24 cellular contexts compared by ENCODE assay signal in the genomic region with DNA sequence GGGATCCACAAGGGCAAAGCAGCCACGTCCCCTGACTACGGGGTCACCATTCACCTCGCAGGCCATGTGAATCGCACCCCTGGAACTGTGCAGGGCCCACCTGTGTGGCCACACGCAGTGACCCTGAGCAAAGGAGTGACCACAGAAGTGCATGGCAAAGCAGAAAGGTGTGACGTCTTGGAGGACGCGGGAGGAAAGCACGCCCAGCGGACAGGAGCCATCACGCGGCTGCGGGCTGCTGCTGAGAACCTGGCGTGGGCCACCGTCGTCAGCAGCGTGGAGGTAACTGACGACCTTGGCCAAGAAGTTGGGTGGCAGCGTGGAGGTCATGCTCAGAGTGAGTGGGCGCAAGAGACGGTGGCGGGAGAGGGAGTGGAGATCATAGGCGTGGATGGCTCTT.
"Had no signal": no experiment of that assay in that cellular context is flagged by ENCODE, and none has a peak within 500 bp of the region (broad histone marks: within the 10 kb centered on the region; RNA-seq: fewer than 3 reads in every experiment).

No MANE protein-coding gene starts in this region.

- H3K4me1 ChIP-seq: colonic mucosa, esophagus squamous epithelium, foreskin keratinocyte, gastroesophageal sphincter, heart left ventricle, left lung, lower lobe of right lung had no signal

- H3K27ac ChIP-seq: colonic mucosa, epithelial cell of prostate, esophagus squamous epithelium, foreskin keratinocyte, gastroesophageal sphincter, heart left ventricle, left lung, lower lobe of right lung had no signal

- ATAC-seq: effector memory CD8-positive, alpha-beta T cell; esophagus mucosa; foreskin keratinocyte; gastroesophageal sphincter; heart left ventricle; left cardiac atrium; left lung; left ventricle myocardium superior; lower lobe of right lung had no signal

- H3K4me3 ChIP-seq: colonic mucosa, esophagus squamous epithelium, gastroesophageal sphincter, heart left ventricle, left lung, lower lobe of right lung had no signal

- H3K9me3 Mint-ChIP-seq: dendritic cell treated with granulocyte-macrophage colony-stimulating factor and Interleukin-4, amounts not matched to agents 40 ng/mL and 50 ng/mL, for 4 days had no signal

- H3K27ac Mint-ChIP-seq: dendritic cell treated with granulocyte-macrophage colony-stimulating factor and Interleukin-4, amounts not matched to agents 40 ng/mL and 50 ng/mL, for 4 days; effector memory CD8-positive, alpha-beta T cell; endodermal cell had no signal

- H3K27me3 ChIP-seq: colonic mucosa, foreskin keratinocyte had no signal

- H3K36me3 ChIP-seq: colonic mucosa, esophagus squamous epithelium, gastroesophageal sphincter, heart left ventricle, left lung, lower lobe of right lung had no signal

- DNase-seq: colonic mucosa; cortex of kidney; effector CD8-positive, alpha-beta T cell; effector memory CD8-positive, alpha-beta T cell; endodermal cell; erythroblast; esophagus squamous epithelium; foreskin keratinocyte; heart left ventricle; hippocampal formation; left cardiac atrium; left lung; left ventricle myocardium superior; lower lobe of right lung; mesendoderm; midbrain had no signal

- H3K9me3 ChIP-seq: colonic mucosa, esophagus squamous epithelium, gastroesophageal sphincter, heart left ventricle, left lung, lower lobe of right lung had no signal

- H3K4me3 Mint-ChIP-seq: dendritic cell treated with granulocyte-macrophage colony-stimulating factor and Interleukin-4, amounts not matched to agents 40 ng/mL and 50 ng/mL, for 4 days; effector memory CD8-positive, alpha-beta T cell; endodermal cell had no signal

- FAIRE-seq: endometrium, frontal cortex, islet of Langerhans, keratinocyte had no signal
